ENCODE assay signal across 15 cellular contexts in the genomic region with DNA sequence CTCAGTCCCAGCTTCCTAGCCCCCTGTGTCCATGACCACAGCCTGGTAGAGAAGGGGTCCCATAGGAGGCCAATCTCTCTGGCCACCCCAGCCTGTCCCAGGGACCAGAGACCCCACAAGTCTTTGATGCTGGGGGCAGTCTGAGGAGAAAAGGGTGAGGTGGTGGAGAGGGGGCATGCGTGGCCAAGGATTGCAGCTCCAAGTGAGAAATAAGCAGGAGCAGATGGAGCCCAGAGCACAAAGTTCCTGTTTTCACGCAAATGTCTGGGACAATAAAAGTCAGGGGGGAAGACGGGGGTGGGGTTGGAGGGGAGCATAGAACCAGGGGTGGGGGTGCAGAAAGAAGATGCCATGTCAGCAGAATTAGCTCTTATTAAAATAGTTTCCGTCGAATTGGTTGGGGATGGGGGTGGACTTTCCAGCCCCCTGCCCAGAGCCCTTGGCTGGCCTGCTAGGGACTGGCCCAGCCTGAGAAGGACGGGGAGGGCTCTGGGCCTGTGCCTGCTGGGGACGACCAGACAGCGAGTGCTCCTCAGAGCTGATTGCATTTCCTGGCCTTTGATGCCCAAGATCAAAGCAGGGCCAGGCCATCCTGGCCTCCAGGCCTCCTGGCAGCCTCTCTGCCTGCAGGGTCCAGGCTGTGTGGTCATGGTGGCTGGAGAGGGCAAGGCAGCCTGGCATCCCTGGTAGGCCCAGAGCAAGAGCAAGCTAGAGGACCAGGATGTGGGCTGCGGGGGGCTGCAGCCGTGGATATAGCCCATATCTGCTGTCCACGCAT.
"Had no signal": no experiment of that assay in that cellular context is flagged by ENCODE, and none has a peak within 500 bp of the region (broad histone marks: within the 10 kb centered on the region; RNA-seq: fewer than 3 reads in every experiment).

No MANE protein-coding gene starts in this region.

- H3K27me3 ChIP-seq: gastrocnemius medialis had no signal

- ATAC-seq: activated naive CD8-positive, alpha-beta T cell treated with anti-CD3 and anti-CD28 coated beads, Interleukin-2, amount 50 U/mL, for 24 hours; esophagus mucosa; gastrocnemius medialis; left lung; WTC11 had no signal

- H3K27ac ChIP-seq: gastrocnemius medialis, left lung had no signal

- H3K4me3 ChIP-seq: gastrocnemius medialis, left lung had no signal

- H3K4me1 ChIP-seq: left lung had no signal

- DNase-seq: activated CD4-positive, alpha-beta memory T cell treated with anti-CD3 and anti-CD28 coated beads, Interleukin-2, amount 10 ng/mL, durations not matched to agents 7 days and 5 days; activated CD4-positive, alpha-beta T cell treated with anti-CD3 and anti-CD28 coated beads for 4 hours; activated naive CD4-positive, alpha-beta T cell treated with anti-CD3 and anti-CD28 coated beads, Interleukin-2, amount 10 ng/mL, durations not matched to agents 7 days and 5 days; activated naive CD8-positive, alpha-beta T cell treated with anti-CD3 and anti-CD28 coated beads, Interleukin-2, amount 50 U/mL, for 24 hours; activated T-cell treated with anti-CD3 and anti-CD28 coated beads, Interleukin-2, amount 50 U/mL, for 24 hours; cortex of kidney; effector CD4-positive, alpha-beta T cell; gastrocnemius medialis; kidney; left lung; nephron progenitor cell; occipital lobe; retina had no signal

- H3K9me3 ChIP-seq: gastrocnemius medialis, left lung had no signal

- H3K36me3 ChIP-seq: gastrocnemius medialis, left lung had no signal

- FAIRE-seq: kidney had no signal
